ENCODE assay signal across 20 cellular contexts in genomic region chr3:184755315-184755731, GRCh38. TPM values are rescaled to one million over a fixed set of nuclear protein-coding genes. Genes with fewer than 3 reads are reported as not detected.
DNase-seq lines count a peak whose midpoint lies in the region; ATAC-seq and TF ChIP-seq lines count a peak whose summit lies in the region.
"Had no signal": no experiment of that assay in that cellular context is flagged by ENCODE, and none has a peak within 500 bp of the region (broad histone marks: within the 10 kb centered on the region; RNA-seq: fewer than 3 reads in every experiment).

No MANE protein-coding gene starts in this region.

- DNase-seq in WERI-Rb-1: no peak
- DNase-seq in mesendoderm: peak; percentile 65
- peak; percentile 71 for DNase-seq in spleen
- no peak for DNase-seq in left cardiac atrium
- no peak for DNase-seq in epidermal melanocyte (ENCODE audit: insufficient read length, low spot score)
- DNase-seq in stimulated activated CD4-positive, alpha-beta T cell treated with anti-CD3 and anti-CD28 coated beads, Interleukin-12 subunit alpha, Interleukin-12 subunit beta, amount 100 ng/mL, for 4 hours: no peak
- DNase-seq: CD8-positive, alpha-beta T cell; DND-41; NCI-H1105; NCI-H146; NCI-H2029; NCI-H226; NCI-H774; NK-92 treated with Interleukin-12 subunit alpha and Interleukin-12 subunit beta, amount 100 ng/mL, for 24 hours; Peyer's patch had no signal

- H3K4me3 ChIP-seq in HEK293 (ENCODE audit: low read depth, low read length) (no peak overlapping the region), WERI-Rb-1 (ENCODE audit: low read depth, low read length) (no peak overlapping the region), mesendoderm (ENCODE audit: low read length) (no peak overlapping the region), spleen (no peak overlapping the region)
- H3K4me3 ChIP-seq: GM23338, Peyer's patch, SJSA1 had no signal

- no peaks in the 10 kb centered on the region for H3K36me3 ChIP-seq in HEK293 (ENCODE audit: control insufficient read depth in 2 of 2, insufficient read depth in 1 of 2, low read length in 2 of 2)
- H3K36me3 ChIP-seq in WERI-Rb-1: no peaks in the 10 kb centered on the region
- no peaks in the 10 kb centered on the region for H3K36me3 ChIP-seq in mesendoderm (ENCODE audit: control insufficient read depth, insufficient read depth, low read length)
- no peaks in the 10 kb centered on the region for H3K36me3 ChIP-seq in spleen
- H3K36me3 ChIP-seq: Peyer's patch, SJSA1 had no signal

- no peaks in the 10 kb centered on the region for H3K27me3 ChIP-seq in WERI-Rb-1 (ENCODE audit: insufficient read depth, low read depth, severe bottlenecking)
- H3K27me3 ChIP-seq in mesendoderm (ENCODE audit: insufficient read depth, low read length, poor library complexity): no peaks in the 10 kb centered on the region
- H3K27me3 ChIP-seq in spleen (replicated peaks in 1 of 7): peaks cover 0 to 7% (median 0%) of the 10 kb centered on the region in 7 donors
- H3K27me3 ChIP-seq: Peyer's patch, SJSA1 had no signal

- CTCF ChIA-PET in HEK293 (lab: Yijun Ruan, JAX): interaction anchor here (0.7 kb wide), 2 partner anchors 194 to 401 kb away, joined by 4 to 6 read pairs; partner anchors contain the start of gene EPHB3

- TF ChIP-seq CTCF in HEK293 (tag by site-specific recombination; IDR thresholded peaks at IDR 0.05) (no peak), WERI-Rb-1 (IDR thresholded peaks at IDR 0.05; ENCODE audit: low read depth, low read length) (no peak), spleen (IDR thresholded peaks at IDR 0.05 in 8 of 11, conservative IDR thresholded peaks at IDR 0.05 in 3 of 11) (no peak)

- no peak overlapping the region for H3K23ac ChIP-seq in mesendoderm (ENCODE audit: low read length)

- ATAC-seq in left cardiac atrium (no peak), GM18909 (IDR thresholded peaks at IDR 0.05; ENCODE audit: poor library complexity, unreplicated experiment) (no peak)
- ATAC-seq: CD8-positive, alpha-beta T cell had no signal

- H3K4me2 ChIP-seq in mesendoderm (ENCODE audit: low read length): no peak overlapping the region
- H3K4me2 ChIP-seq: KMS-11 had no signal

- H2BK5ac ChIP-seq in mesendoderm (ENCODE audit: low read length): no peak overlapping the region

- H3K56ac ChIP-seq in mesendoderm (ENCODE audit: low read length): peak overlapping the region; percentile 45

- POLR2A ChIA-PET in HEK293 (lab: Yijun Ruan, JAX): no interaction called here

- no peak overlapping the region for H2BK120ac ChIP-seq in mesendoderm (ENCODE audit: low read depth, low read length)

- no peaks in the 10 kb centered on the region for H3K79me2 ChIP-seq in mesendoderm (ENCODE audit: control insufficient read depth, insufficient read depth, low read length)

- TF ChIP-seq POLR2A in spleen (IDR thresholded peaks at IDR 0.05): no peak

- no peaks in the 10 kb centered on the region for H3K4me1 ChIP-seq in HEK293 (ENCODE audit: control insufficient read depth, insufficient read depth, low read length)
- peaks cover 23% of the 10 kb centered on the region for H3K4me1 ChIP-seq in mesendoderm (ENCODE audit: control insufficient read depth, low read depth, low read length)
- H3K4me1 ChIP-seq in spleen: peaks cover 15 to 28% (median 24%) of the 10 kb centered on the region in 6 donors

- H4K8ac ChIP-seq in mesendoderm (ENCODE audit: low read depth, low read length): no peak overlapping the region

- WGBS in mesendoderm (ENCODE audit: extremely low coverage, insufficient coverage, low lambda C conversion rate): no CpG with 5 or more reads among the region's 8 CpGs
- WGBS in spleen, 5 donors: 62 to 94% (median 65%) methylated on average over 7 to 8 of the region's 8 CpGs

- no peaks in the 10 kb centered on the region for H3K9me3 ChIP-seq in HEK293 (ENCODE audit: control insufficient read depth, insufficient read depth, low read depth, low read length)
- H3K9me3 ChIP-seq in WERI-Rb-1 (ENCODE audit: severe bottlenecking): no peaks in the 10 kb centered on the region
- H3K9me3 ChIP-seq in spleen: no peaks in the 10 kb centered on the region
- H3K9me3 ChIP-seq: Peyer's patch, SJSA1 had no signal

- peak overlapping the region; percentile 24 for H3K18ac ChIP-seq in mesendoderm (ENCODE audit: low read length)

- H3K27ac ChIP-seq in HEK293 (ENCODE audit: extremely low read depth, low read depth, low read length): no peak overlapping the region
- peak overlapping the region; percentile 40 for H3K27ac ChIP-seq in WERI-Rb-1
- H3K27ac ChIP-seq in mesendoderm (ENCODE audit: low read depth, low read length): peak overlapping the region; percentile 5
- peak overlapping the region in 4 of 8 donors; percentile 28 to 70 (median 62) for H3K27ac ChIP-seq in spleen
- H3K27ac ChIP-seq: KMS-11, SJSA1 had no signal

- no peak overlapping the region for H3K4ac ChIP-seq in mesendoderm (ENCODE audit: low read depth, low read length)

- no peaks in the 10 kb centered on the region for H3K79me1 ChIP-seq in mesendoderm (ENCODE audit: low read length)

- peak overlapping the region; percentile 0 for H2AK5ac ChIP-seq in mesendoderm (ENCODE audit: low read length)

- intact Hi-C loops in spleen (cut with DNase I; ENCODE audit: low total_unique reads): no loop called here
- intact Hi-C loops in left cardiac atrium (cut with DNase I): no loop called here

- H4K5ac ChIP-seq in mesendoderm (ENCODE audit: low read length): no peak overlapping the region

- no peak overlapping the region for H3K9ac ChIP-seq in mesendoderm (ENCODE audit: low read length)
- H3K9ac ChIP-seq: KMS-11 had no signal

- no peak overlapping the region for H2BK15ac ChIP-seq in mesendoderm (replicated peaks; ENCODE audit: low read depth)

TF ChIP-seq in HEK293, 187 proteins besides CTCF, POLR2A, EP300 and RAD21:
- TF ChIP-seq ZNF768 (tag by site-specific recombination; IDR thresholded peaks at IDR 0.05) (0 out of 2 replicates have a peak, but pooled peaks have one; percentile 29), ZNF701 (tag by site-specific recombination; IDR thresholded peaks at IDR 0.05) (no peak)

RNA-seq across cellular contexts. Expression of gene MAGEF1, which starts 43.5 kb away (rescaled TPM):
- polyA plus RNA-seq in mesendoderm (2013, experiment 1 of 2): 39.9 TPM
- polyA plus RNA-seq in mesendoderm (2013, experiment 2 of 2): 40.8 TPM
- total RNA-seq in spleen: 10 to 100 TPM; 16.5 to 22.6 (median 19.0) TPM
- 10 to 100 TPM; 36.2 to 42.1 (median 38.1) TPM for polyA plus RNA-seq in spleen
- 10 to 100 TPM; 19.4 to 24.5 TPM for total RNA-seq in left cardiac atrium

RNA-seq across cellular contexts. Expression of gene VPS8, which starts 56.6 kb away (rescaled TPM):
- 11.8 TPM for polyA plus RNA-seq in mesendoderm (2013, experiment 1 of 2)
- 10.6 TPM for polyA plus RNA-seq in mesendoderm (2013, experiment 2 of 2)
- total RNA-seq in spleen (100 to 1,000 TPM in 5 of 7 donors, 10 to 100 TPM in 2; 88.6 to 169 (median 109) TPM), left cardiac atrium (10 to 100 TPM; 26.2 to 29.1 TPM)
- polyA plus RNA-seq in spleen: 10 to 100 TPM in 2 of 3 donors, 1 to 10 TPM in 1; 9.1 to 12.0 (median 11.6) TPM

Comparison
In these comparisons a context has a peak if more than half of its experiments do, and no peak if none do; other contexts are left out.
1. DNase-seq: peak in mesendoderm (single experiment) and spleen (single experiment); none in WERI-Rb-1 (single experiment), left cardiac atrium (single experiment), epidermal melanocyte (single experiment) and stimulated activated CD4-positive, alpha-beta T cell treated with anti-CD3 and anti-CD28 coated beads, Interleukin-12 subunit alpha, Interleukin-12 subunit beta, amount 100 ng/mL, for 4 hours (single experiment).